ENCODE assay signal across 1 cellular context in the genomic region with DNA sequence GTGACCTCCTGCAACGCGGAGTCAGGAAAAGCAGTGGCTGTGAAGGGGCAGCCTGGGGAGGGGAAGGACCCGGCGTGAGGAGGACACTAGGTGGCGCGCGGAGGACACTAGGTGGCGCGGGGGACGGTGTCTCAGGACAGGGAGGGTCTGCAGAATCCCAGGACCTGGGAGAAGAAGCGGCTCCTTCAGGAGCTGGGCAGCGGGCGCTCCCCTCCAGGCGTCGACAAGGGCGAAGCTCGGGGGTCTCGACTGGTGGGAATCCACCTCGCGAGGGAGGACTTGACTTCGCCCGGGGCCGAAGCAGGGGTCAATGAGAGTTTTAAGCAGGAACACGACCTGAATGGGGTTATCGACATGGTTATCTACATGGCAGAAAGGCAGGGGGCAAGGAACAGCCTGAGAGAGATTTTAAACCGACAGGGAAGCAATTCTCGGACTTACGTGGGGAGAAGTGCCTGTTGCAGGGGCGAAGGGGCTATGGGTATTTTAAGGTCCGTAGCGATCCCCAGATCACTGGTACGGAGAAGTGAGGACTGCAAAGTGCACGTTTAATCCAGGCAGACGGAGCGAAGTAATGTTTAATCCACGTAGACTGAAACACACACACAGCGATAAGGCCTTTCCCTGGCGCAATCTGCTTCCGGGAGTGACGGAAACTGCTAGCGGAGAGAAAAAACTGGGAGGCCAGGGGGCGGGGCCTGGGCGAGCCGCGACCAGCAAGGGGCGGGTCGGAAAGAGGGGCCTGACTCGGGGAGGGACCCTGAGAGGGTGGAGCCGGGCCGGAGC.
A peak's percentile ranks its signal among the peaks of the same experiment; 100 is the strongest.
TF ChIP-seq lines count a peak whose summit lies in the region.

Gene ZNF616, minus strand, starts transcription at position 648 of the 786 bp plus-strand sequence. CDS start 9,426 bp downstream, outside the sequence.

TF ChIP-seq in HepG2, 621 proteins besides CTCF, POLR2A, EP300 and RAD21 (continued from another document and continues in another):
- TF ChIP-seq, protein P1, sequence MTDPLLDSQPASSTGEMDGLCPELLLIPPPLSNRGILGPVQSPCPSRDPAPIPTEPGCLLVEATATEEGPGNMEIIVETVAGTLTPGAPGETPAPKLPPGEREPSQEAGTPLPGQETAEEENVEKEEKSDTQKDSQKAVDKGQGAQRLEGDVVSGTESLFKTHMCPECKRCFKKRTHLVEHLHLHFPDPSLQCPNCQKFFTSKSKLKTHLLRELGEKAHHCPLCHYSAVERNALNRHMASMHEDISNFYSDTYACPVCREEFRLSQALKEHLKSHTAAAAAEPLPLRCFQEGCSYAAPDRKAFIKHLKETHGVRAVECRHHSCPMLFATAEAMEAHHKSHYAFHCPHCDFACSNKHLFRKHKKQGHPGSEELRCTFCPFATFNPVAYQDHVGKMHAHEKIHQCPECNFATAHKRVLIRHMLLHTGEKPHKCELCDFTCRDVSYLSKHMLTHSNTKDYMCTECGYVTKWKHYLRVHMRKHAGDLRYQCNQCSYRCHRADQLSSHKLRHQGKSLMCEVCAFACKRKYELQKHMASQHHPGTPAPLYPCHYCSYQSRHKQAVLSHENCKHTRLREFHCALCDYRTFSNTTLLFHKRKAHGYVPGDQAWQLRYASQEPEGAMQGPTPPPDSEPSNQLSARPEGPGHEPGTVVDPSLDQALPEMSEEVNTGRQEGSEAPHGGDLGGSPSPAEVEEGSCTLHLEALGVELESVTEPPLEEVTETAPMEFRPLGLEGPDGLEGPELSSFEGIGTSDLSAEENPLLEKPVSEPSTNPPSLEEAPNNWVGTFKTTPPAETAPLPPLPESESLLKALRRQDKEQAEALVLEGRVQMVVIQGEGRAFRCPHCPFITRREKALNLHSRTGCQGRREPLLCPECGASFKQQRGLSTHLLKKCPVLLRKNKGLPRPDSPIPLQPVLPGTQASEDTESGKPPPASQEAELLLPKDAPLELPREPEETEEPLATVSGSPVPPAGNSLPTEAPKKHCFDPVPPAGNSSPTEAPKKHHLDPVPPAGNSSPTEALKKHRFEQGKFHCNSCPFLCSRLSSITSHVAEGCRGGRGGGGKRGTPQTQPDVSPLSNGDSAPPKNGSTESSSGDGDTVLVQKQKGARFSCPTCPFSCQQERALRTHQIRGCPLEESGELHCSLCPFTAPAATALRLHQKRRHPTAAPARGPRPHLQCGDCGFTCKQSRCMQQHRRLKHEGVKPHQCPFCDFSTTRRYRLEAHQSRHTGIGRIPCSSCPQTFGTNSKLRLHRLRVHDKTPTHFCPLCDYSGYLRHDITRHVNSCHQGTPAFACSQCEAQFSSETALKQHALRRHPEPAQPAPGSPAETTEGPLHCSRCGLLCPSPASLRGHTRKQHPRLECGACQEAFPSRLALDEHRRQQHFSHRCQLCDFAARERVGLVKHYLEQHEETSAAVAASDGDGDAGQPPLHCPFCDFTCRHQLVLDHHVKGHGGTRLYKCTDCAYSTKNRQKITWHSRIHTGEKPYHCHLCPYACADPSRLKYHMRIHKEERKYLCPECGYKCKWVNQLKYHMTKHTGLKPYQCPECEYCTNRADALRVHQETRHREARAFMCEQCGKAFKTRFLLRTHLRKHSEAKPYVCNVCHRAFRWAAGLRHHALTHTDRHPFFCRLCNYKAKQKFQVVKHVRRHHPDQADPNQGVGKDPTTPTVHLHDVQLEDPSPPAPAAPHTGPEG (CRISPR knock-in tag; IDR thresholded peaks at IDR 0.05), result no peak
- peak; percentile 86 for TF ChIP-seq ZNF556 (CRISPR knock-in tag; IDR thresholded peaks at IDR 0.05; ENCODE audit: borderline replicate concordance)
- TF ChIP-seq SALL1 (CRISPR knock-in tag; IDR thresholded peaks at IDR 0.05), result peak; percentile 36; the same call in 1 of the 2 replicates
- peak; percentile 37; the same call in 1 of the 2 replicates for TF ChIP-seq CREM (IDR thresholded peaks at IDR 0.05)
- TF ChIP-seq CREM (CRISPR knock-in tag; IDR thresholded peaks at IDR 0.05), result no peak
- TF ChIP-seq HOXD1 (CRISPR knock-in tag; IDR thresholded peaks at IDR 0.05), result no peak
- TF ChIP-seq ARID3A (IDR thresholded peaks at IDR 0.05; ENCODE audit: low read depth, low read length), result 0 out of 2 replicates have a peak, but pooled peaks have one; percentile 15
- TF ChIP-seq, protein P2, sequence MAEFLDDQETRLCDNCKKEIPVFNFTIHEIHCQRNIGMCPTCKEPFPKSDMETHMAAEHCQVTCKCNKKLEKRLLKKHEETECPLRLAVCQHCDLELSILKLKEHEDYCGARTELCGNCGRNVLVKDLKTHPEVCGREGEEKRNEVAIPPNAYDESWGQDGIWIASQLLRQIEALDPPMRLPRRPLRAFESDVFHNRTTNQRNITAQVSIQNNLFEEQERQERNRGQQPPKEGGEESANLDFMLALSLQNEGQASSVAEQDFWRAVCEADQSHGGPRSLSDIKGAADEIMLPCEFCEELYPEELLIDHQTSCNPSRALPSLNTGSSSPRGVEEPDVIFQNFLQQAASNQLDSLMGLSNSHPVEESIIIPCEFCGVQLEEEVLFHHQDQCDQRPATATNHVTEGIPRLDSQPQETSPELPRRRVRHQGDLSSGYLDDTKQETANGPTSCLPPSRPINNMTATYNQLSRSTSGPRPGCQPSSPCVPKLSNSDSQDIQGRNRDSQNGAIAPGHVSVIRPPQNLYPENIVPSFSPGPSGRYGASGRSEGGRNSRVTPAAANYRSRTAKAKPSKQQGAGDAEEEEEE (CRISPR knock-in tag; IDR thresholded peaks at IDR 0.05; ENCODE audit: borderline replicate concordance), result no peak; the same call in 1 of the 2 replicates
- TF ChIP-seq, protein P3, sequence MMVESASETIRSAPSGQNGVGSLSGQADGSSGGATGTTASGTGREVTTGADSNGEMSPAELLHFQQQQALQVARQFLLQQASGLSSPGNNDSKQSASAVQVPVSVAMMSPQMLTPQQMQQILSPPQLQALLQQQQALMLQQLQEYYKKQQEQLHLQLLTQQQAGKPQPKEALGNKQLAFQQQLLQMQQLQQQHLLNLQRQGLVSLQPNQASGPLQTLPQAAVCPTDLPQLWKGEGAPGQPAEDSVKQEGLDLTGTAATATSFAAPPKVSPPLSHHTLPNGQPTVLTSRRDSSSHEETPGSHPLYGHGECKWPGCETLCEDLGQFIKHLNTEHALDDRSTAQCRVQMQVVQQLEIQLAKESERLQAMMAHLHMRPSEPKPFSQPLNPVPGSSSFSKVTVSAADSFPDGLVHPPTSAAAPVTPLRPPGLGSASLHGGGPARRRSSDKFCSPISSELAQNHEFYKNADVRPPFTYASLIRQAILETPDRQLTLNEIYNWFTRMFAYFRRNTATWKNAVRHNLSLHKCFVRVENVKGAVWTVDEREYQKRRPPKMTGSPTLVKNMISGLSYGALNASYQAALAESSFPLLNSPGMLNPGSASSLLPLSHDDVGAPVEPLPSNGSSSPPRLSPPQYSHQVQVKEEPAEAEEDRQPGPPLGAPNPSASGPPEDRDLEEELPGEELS (CRISPR knock-in tag; IDR thresholded peaks at IDR 0.05), result peak; percentile 10
- peak; percentile 87 for TF ChIP-seq POLR2G (IDR thresholded peaks at IDR 0.05; ENCODE audit: low read depth, low read length)
- no peak for TF ChIP-seq ZBTB33 (CRISPR knock-in tag; IDR thresholded peaks at IDR 0.05)
- 0 out of 2 replicates have a peak, but pooled peaks have one; percentile 32 for TF ChIP-seq ZNF580 (CRISPR knock-in tag; IDR thresholded peaks at IDR 0.05; ENCODE audit: borderline replicate concordance, low read depth)
- TF ChIP-seq CSRNP2 (CRISPR knock-in tag; conservative IDR thresholded peaks at IDR 0.05; ENCODE audit: low read depth), result no peak
- TF ChIP-seq, protein P4, sequence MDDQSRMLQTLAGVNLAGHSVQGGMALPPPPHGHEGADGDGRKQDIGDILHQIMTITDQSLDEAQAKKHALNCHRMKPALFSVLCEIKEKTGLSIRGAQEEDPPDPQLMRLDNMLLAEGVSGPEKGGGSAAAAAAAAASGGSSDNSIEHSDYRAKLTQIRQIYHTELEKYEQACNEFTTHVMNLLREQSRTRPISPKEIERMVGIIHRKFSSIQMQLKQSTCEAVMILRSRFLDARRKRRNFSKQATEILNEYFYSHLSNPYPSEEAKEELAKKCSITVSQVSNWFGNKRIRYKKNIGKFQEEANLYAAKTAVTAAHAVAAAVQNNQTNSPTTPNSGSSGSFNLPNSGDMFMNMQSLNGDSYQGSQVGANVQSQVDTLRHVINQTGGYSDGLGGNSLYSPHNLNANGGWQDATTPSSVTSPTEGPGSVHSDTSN (CRISPR knock-in tag; IDR thresholded peaks at IDR 0.05; ENCODE audit: borderline replicate concordance), result no peak
- no peak for TF ChIP-seq ZNF501 (CRISPR knock-in tag; IDR thresholded peaks at IDR 0.05)
- no peak for TF ChIP-seq THYN1 (CRISPR knock-in tag; IDR thresholded peaks at IDR 0.05; ENCODE audit: borderline replicate concordance, low read depth)
- no peak for TF ChIP-seq KLF15 (CRISPR knock-in tag; IDR thresholded peaks at IDR 0.05; ENCODE audit: borderline replicate concordance)
- TF ChIP-seq ZNF879 (CRISPR knock-in tag; IDR thresholded peaks at IDR 0.05), result no peak
- no peak for TF ChIP-seq ZNF44 (CRISPR knock-in tag; IDR thresholded peaks at IDR 0.05)
- TF ChIP-seq ZKSCAN5 (CRISPR knock-in tag; IDR thresholded peaks at IDR 0.05), result 0 out of 2 replicates have a peak, but pooled peaks have one; percentile 22
- peak; percentile 58; the same call in 1 of the 2 replicates for TF ChIP-seq NCOA2 (CRISPR knock-in tag; IDR thresholded peaks at IDR 0.05)
- TF ChIP-seq, protein P5, sequence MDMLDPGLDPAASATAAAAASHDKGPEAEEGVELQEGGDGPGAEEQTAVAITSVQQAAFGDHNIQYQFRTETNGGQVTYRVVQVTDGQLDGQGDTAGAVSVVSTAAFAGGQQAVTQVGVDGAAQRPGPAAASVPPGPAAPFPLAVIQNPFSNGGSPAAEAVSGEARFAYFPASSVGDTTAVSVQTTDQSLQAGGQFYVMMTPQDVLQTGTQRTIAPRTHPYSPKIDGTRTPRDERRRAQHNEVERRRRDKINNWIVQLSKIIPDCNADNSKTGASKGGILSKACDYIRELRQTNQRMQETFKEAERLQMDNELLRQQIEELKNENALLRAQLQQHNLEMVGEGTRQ (IDR thresholded peaks at IDR 0.05; ENCODE audit: low read depth, low read length), result no peak
- TF ChIP-seq, protein P5 (CRISPR knock-in tag; IDR thresholded peaks at IDR 0.05; ENCODE audit: borderline replicate concordance), result no peak; the same call in 1 of the 2 replicates
- peak; percentile 18; the same call in 1 of the 2 replicates for TF ChIP-seq TARDBP (CRISPR knock-in tag; IDR thresholded peaks at IDR 0.05)
- TF ChIP-seq ZNF17 (CRISPR knock-in tag; IDR thresholded peaks at IDR 0.05), result no peak
- no peak for TF ChIP-seq ZNF512 (CRISPR knock-in tag; IDR thresholded peaks at IDR 0.05)
- TF ChIP-seq ZBTB7A (CRISPR knock-in tag; IDR thresholded peaks at IDR 0.05), result no peak
- TF ChIP-seq ZNF614 (CRISPR knock-in tag; IDR thresholded peaks at IDR 0.05; ENCODE audit: borderline replicate concordance), result 0 out of 2 replicates have a peak, but pooled peaks have one; percentile 14
- peak; percentile 52; the same call in 1 of the 2 replicates for TF ChIP-seq RXRB (CRISPR knock-in tag; IDR thresholded peaks at IDR 0.05; ENCODE audit: borderline replicate concordance)
- no peak for TF ChIP-seq HDAC2 (CRISPR knock-in tag; IDR thresholded peaks at IDR 0.05)
- TF ChIP-seq FOXC1 (CRISPR knock-in tag; IDR thresholded peaks at IDR 0.05; ENCODE audit: borderline replicate concordance), result no peak
